ENCODE assay signal across 20 cellular contexts in genomic region chr15:94331731-94332130, GRCh38.
"Had no signal": no experiment of that assay in that cellular context is flagged by ENCODE, and none has a peak within 500 bp of the region (broad histone marks: within the 10 kb centered on the region; RNA-seq: fewer than 3 reads in every experiment).

No MANE protein-coding gene starts in this region.

- H3K4me1 Mint-ChIP-seq: stimulated activated naive CD8-positive, alpha-beta T cell treated with anti-CD3 and anti-CD28 coated beads, Interleukin-15, amount 100 ng/mL, for 72 hours had no signal

- H3K27ac Mint-ChIP-seq: progenitor cell of endocrine pancreas; stimulated activated memory B cell treated with anti-CD40 and anti-IgM and Interleukin-4, amounts not matched to agents 10 μg/mL and 1 μg/mL and 100 μg/mL, for 72 hours; stimulated activated naive CD8-positive, alpha-beta T cell treated with anti-CD3 and anti-CD28 coated beads, Interleukin-15, amount 100 ng/mL, for 72 hours had no signal

- H3K4me3 Mint-ChIP-seq: naive thymus-derived CD8-positive, alpha-beta T cell; stimulated activated memory B cell treated with anti-CD40 and anti-IgM and Interleukin-4, amounts not matched to agents 10 μg/mL and 1 μg/mL and 100 μg/mL, for 72 hours; stimulated activated naive CD8-positive, alpha-beta T cell treated with anti-CD3 and anti-CD28 coated beads, Interleukin-15, amount 100 ng/mL, for 72 hours had no signal

- DNase-seq: hippocampal formation; kidney; left ventricle myocardium superior; lower lobe of right lung; mammary epithelial cell; mesenchymal stem cell; naive thymus-derived CD8-positive, alpha-beta T cell; ovary; right lobe of liver; stimulated activated CD4-positive, alpha-beta T cell treated with anti-CD3 and anti-CD28 coated beads, Interleukin-1b, Interleukin-23, amount 100 ng/mL, for 48 hours; stimulated activated CD4-positive, alpha-beta T cell treated with anti-CD3 and anti-CD28 coated beads, Interleukin-2, amount 100 ng/mL, for 48 hours; stimulated activated CD4-positive, alpha-beta T cell treated with anti-CD3 and anti-CD28 coated beads, Interleukin-4, amount 100 ng/mL, for 4 hours; stimulated activated CD8-positive, alpha-beta memory T cell treated with anti-CD3 and anti-CD28 coated beads, Interleukin-4, amount 100 ng/mL, for 48 hours; stimulated activated naive CD4-positive, alpha-beta T cell treated with Interleukin-2 at 50 U/mL for 16 hours; stimulated activated naive CD8-positive, alpha-beta T cell treated with anti-CD3 and anti-CD28 coated beads, Interleukin-15, amount 100 ng/mL, for 72 hours; substantia nigra; upper lobe of left lung had no signal

- ATAC-seq: left lobe of liver; left ventricle myocardium superior; lower lobe of right lung; naive thymus-derived CD8-positive, alpha-beta T cell; right lobe of liver; stimulated activated memory B cell treated with anti-CD40 and anti-IgM and Interleukin-4, amounts not matched to agents 10 μg/mL and 1 μg/mL and 100 μg/mL, for 72 hours; stimulated activated naive CD8-positive, alpha-beta T cell treated with anti-CD3 and anti-CD28 coated beads, Interleukin-15, amount 100 ng/mL, for 72 hours had no signal

- H3K9me3 Mint-ChIP-seq: naive thymus-derived CD8-positive, alpha-beta T cell; stimulated activated memory B cell treated with anti-CD40 and anti-IgM and Interleukin-4, amounts not matched to agents 10 μg/mL and 1 μg/mL and 100 μg/mL, for 72 hours; stimulated activated naive CD8-positive, alpha-beta T cell treated with anti-CD3 and anti-CD28 coated beads, Interleukin-15, amount 100 ng/mL, for 72 hours had no signal

- H3K27me3 Mint-ChIP-seq: naive thymus-derived CD8-positive, alpha-beta T cell; progenitor cell of endocrine pancreas; stimulated activated memory B cell treated with anti-CD40 and anti-IgM and Interleukin-4, amounts not matched to agents 10 μg/mL and 1 μg/mL and 100 μg/mL, for 72 hours; stimulated activated naive CD8-positive, alpha-beta T cell treated with anti-CD3 and anti-CD28 coated beads, Interleukin-15, amount 100 ng/mL, for 72 hours had no signal
